In the genomic region with DNA sequence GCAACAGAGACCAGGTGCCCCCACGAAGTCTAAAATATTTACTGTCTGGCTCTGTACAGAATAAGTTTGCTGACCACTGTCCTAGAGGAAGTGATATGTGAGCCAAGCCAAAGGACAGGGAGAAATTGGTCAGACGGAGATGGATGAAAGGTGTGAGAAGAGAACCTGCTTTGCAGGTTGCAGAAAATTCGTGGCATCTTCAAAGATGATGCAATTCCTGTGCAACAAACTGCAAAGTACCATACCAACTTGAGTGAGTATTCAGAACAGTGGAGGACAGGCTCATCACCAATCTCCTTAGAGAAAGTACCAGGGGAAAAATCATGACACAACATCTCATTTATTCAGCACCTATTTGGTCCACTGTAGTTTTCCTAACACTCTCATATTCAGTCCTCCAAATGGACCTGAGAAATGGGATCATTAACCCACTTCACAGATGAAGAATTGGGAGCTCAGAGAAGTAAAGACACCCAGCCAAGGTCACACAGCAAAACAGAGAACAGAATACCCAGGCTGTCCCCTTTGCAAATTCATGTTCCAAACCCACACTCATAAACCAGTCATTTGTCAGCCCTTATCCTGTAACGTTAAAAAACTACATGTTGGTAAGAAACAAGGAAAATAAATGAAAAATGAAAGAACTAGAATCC, we compare ENCODE assay signal across 20 cellular contexts.
DNase-seq lines count a peak whose midpoint lies in the region; ATAC-seq, FAIRE-seq and TF ChIP-seq lines count a peak whose summit lies in the region.
"Had no signal": no experiment of that assay in that cellular context is flagged by ENCODE, and none has a peak within 500 bp of the region (broad histone marks: within the 10 kb centered on the region; RNA-seq: fewer than 3 reads in every experiment).

No MANE protein-coding gene starts in this region.

- H3K27me3 ChIP-seq in GM23338 (ENCODE audit: insufficient read depth) = no peaks in the 10 kb centered on the region
- H3K27me3 ChIP-seq in K562 (ENCODE audit: control insufficient read depth in 2 of 2, insufficient read depth in 2 of 2, low read length in 2 of 2) = no peaks in the 10 kb centered on the region; a peak in 1 of 5 replicates

- H3K9me3 Mint-ChIP-seq in GM23338 (peaks cover 17% of the 10 kb centered on the region), nephron (peaks cover 7% of the 10 kb centered on the region)
- peaks cover 3% of the 10 kb centered on the region for H3K9me3 Mint-ChIP-seq in activated naive CD4-positive, alpha-beta T cell treated with anti-CD3 and anti-CD28 coated beads for 36 hours
- H3K9me3 Mint-ChIP-seq: activated naive CD8-positive, alpha-beta T cell treated with anti-CD3 and anti-CD28 coated beads, Interleukin-2, amount 10 ng/mL, durations not matched to agents 7 days and 5 days; immature natural killer cell had no signal

- peaks cover 5% of the 10 kb centered on the region; the same call in 2 of the 3 replicates for H3K4me1 Mint-ChIP-seq in GM23338
- peaks cover 32% of the 10 kb centered on the region for H3K4me1 Mint-ChIP-seq in nephron
- no peaks in the 10 kb centered on the region for H3K4me1 Mint-ChIP-seq in activated naive CD4-positive, alpha-beta T cell treated with anti-CD3 and anti-CD28 coated beads for 36 hours (ENCODE audit: low read depth)
- H3K4me1 Mint-ChIP-seq: activated B cell treated with CpG ODN at 0.5 μM for 24 hours; activated naive CD8-positive, alpha-beta T cell treated with anti-CD3 and anti-CD28 coated beads, Interleukin-2, amount 10 ng/mL, durations not matched to agents 7 days and 5 days; immature natural killer cell had no signal

- 0 out of 2 replicates have a peak, but pooled peaks cover 4% of the 10 kb centered on the region for H3K36me3 ChIP-seq in GM23338 (ENCODE audit: insufficient read depth)
- no peaks in the 10 kb centered on the region for H3K36me3 ChIP-seq in K562 (ENCODE audit: control insufficient read depth, insufficient read depth, low read length)

- H3K4me1 ChIP-seq in A549 (peaks cover 11% of the 10 kb centered on the region; the same call in 2 of the 3 replicates), GM23338 (ENCODE audit: insufficient read depth) (no peaks in the 10 kb centered on the region), K562 (replicated peaks in 1 of 2; ENCODE audit: control insufficient read depth in 2 of 2, insufficient read depth in 2 of 2, low read length in 2 of 2) (no peaks in the 10 kb centered on the region; a peak in 1 of 5 replicates)
- H3K4me1 ChIP-seq: parathyroid adenoma had no signal

- H3K4me2 ChIP-seq in A549 = no peak overlapping the region; the same call in 2 of the 3 replicates
- no peak overlapping the region for H3K4me2 ChIP-seq in GM23338
- no peak overlapping the region for H3K4me2 ChIP-seq in K562 (ENCODE audit: insufficient read depth, low read length)

- H3K27ac ChIP-seq in A549 = peak overlapping the region; percentile 61 to 75
- no peak overlapping the region for H3K27ac ChIP-seq in GM23338 (ENCODE audit: low read depth)
- H3K27ac ChIP-seq in K562 (ENCODE audit: extremely low read depth, low read depth, low read length) = no peak overlapping the region
- H3K27ac ChIP-seq: GM23248, parathyroid adenoma had no signal

- H3K9ac ChIP-seq in K562 (ENCODE audit: insufficient read depth in 1 of 2, low read depth in 2 of 2, low read length in 2 of 2) = no peak overlapping the region
- H3K9ac ChIP-seq: GM23248, parathyroid adenoma had no signal

- TF ChIP-seq POLR2A in A549 (IDR thresholded peaks at IDR 0.05; ENCODE audit: low read length) (no peak), K562 (conservative IDR thresholded peaks at IDR 0.05) (no peak)

- no peak for DNase-seq in A549 (ENCODE audit: low read depth in 1 of 2, low spot score in 1 of 2)
- no peak for DNase-seq in GM23338 (ENCODE audit: low spot score)
- DNase-seq in K562 (ENCODE audit: extremely low read depth in 1 of 4, low spot score in 3 of 4) = no peak
- no peak for DNase-seq in GOT3 (lab: John Stamatoyannopoulos, UW)
- no peak for DNase-seq in DMS 273 (lab: John Stamatoyannopoulos, UW; ENCODE audit: unreplicated experiment)
- no peak for DNase-seq in activated naive CD4-positive, alpha-beta T cell treated with anti-CD3 and anti-CD28 coated beads for 36 hours
- DNase-seq: activated B cell treated with CpG ODN at 0.5 μM for 24 hours; activated CD4-positive, alpha-beta T cell treated with anti-CD3 and anti-CD28 coated beads, Interleukin-2, amount 50 U/mL, for 48 hours; activated CD8-positive, alpha-beta memory T cell treated with anti-CD3 and anti-CD28 coated beads, Interleukin-2, amount 50 U/mL, for 4 hours; activated naive CD8-positive, alpha-beta T cell treated with anti-CD3 and anti-CD28 coated beads, Interleukin-2, amount 10 ng/mL, durations not matched to agents 7 days and 5 days; GM23248; immature natural killer cell; KBM-7; NCI-H1436 treated with DMSO at 0.1 percent for 48 hours; NCI-H2107; nephron progenitor cell; PC-3; T-helper 9 cell had no signal

- in situ Hi-C loops in K562 (cut with MboI) = no loop called here

- peaks cover 10% of the 10 kb centered on the region for H3K27me3 Mint-ChIP-seq in GM23338 (ENCODE audit: insufficient read depth, low read depth, poor library complexity)
- H3K27me3 Mint-ChIP-seq in nephron (ENCODE audit: low read depth) = peaks cover 28% of the 10 kb centered on the region
- peaks cover 6% of the 10 kb centered on the region for H3K27me3 Mint-ChIP-seq in activated naive CD4-positive, alpha-beta T cell treated with anti-CD3 and anti-CD28 coated beads for 36 hours (ENCODE audit: low read depth)
- H3K27me3 Mint-ChIP-seq: activated naive CD8-positive, alpha-beta T cell treated with anti-CD3 and anti-CD28 coated beads, Interleukin-2, amount 10 ng/mL, durations not matched to agents 7 days and 5 days had no signal

- no peak for TF ChIP-seq EP300 in A549 (IDR thresholded peaks at IDR 0.05)
- peak; percentile 8; the same call in 1 of the 2 replicates for TF ChIP-seq EP300 in K562 (IDR thresholded peaks at IDR 0.05; ENCODE audit: low read length)

- POLR2A ChIA-PET in A549 (lab: Yijun Ruan, JAX) (no interaction called here), K562 (lab: Yijun Ruan, JAX) (no interaction called here)

- CTCF ChIA-PET in A549 (lab: Yijun Ruan, JAX) = interaction anchor here (1.1 kb wide), 1 partner anchor 57 kb away, joined by 3 read pairs; no protein-coding TSS in a partner anchor
- CTCF ChIA-PET in K562 (lab: Yijun Ruan, JAX; ENCODE audit: low intra/inter-chr PET ratio) = no interaction called here
- CTCF ChIA-PET in activated naive CD4-positive, alpha-beta T cell treated with anti-CD3 and anti-CD28 coated beads for 36 hours (lab: Charles Lee) = no interaction called here

- no TSS peak for BruUV-seq in K562 (replicated peaks; lab: Mats Ljungman, UMichigan)

- no peaks in the 10 kb centered on the region for H3F3A ChIP-seq in GM23338 (replicated peaks; ENCODE audit: low read depth)

- no peak overlapping the region for H3K4me3 Mint-ChIP-seq in GM23338
- no peak overlapping the region for H3K4me3 Mint-ChIP-seq in nephron
- no peak overlapping the region for H3K4me3 Mint-ChIP-seq in activated naive CD4-positive, alpha-beta T cell treated with anti-CD3 and anti-CD28 coated beads for 36 hours
- H3K4me3 Mint-ChIP-seq: activated B cell treated with CpG ODN at 0.5 μM for 24 hours; activated naive CD8-positive, alpha-beta T cell treated with anti-CD3 and anti-CD28 coated beads, Interleukin-2, amount 10 ng/mL, durations not matched to agents 7 days and 5 days; immature natural killer cell; nephron progenitor cell had no signal

- no peak overlapping the region for H3K27ac Mint-ChIP-seq in GM23338
- H3K27ac Mint-ChIP-seq in nephron = peak overlapping the region in 2 of 3 experiments; percentile 38 to 79
- H3K27ac Mint-ChIP-seq in activated naive CD4-positive, alpha-beta T cell treated with anti-CD3 and anti-CD28 coated beads for 36 hours = no peak overlapping the region
- H3K27ac Mint-ChIP-seq: activated B cell treated with CpG ODN at 0.5 μM for 24 hours; activated naive CD8-positive, alpha-beta T cell treated with anti-CD3 and anti-CD28 coated beads, Interleukin-2, amount 10 ng/mL, durations not matched to agents 7 days and 5 days; immature natural killer cell; nephron progenitor cell had no signal

- no peak overlapping the region for H3K4me3 ChIP-seq in A549
- H3K4me3 ChIP-seq in GM23338 = no peak overlapping the region
- no peak overlapping the region for H3K4me3 ChIP-seq in K562
- H3K4me3 ChIP-seq: GM23248 had no signal

- no peak for FAIRE-seq in A549 (lab: Jason Lieb, UNC)
- no peak for FAIRE-seq in K562 (lab: Jason Lieb, UNC)

- WGBS in A549 (ENCODE audit: missing lambda C conversion rate) = 53% methylated on average over 4 of the region's 4 CpGs
- 6% methylated on average over 4 of the region's 4 CpGs for WGBS in K562 (ENCODE audit: insufficient coverage, low coverage, missing lambda C conversion rate)

- H3K79me2 ChIP-seq in GM23338 (replicated peaks; ENCODE audit: insufficient read depth) (no peaks in the 10 kb centered on the region), K562 (ENCODE audit: control insufficient read depth, insufficient read depth, low read length) (no peaks in the 10 kb centered on the region)
- H3K79me2 ChIP-seq: parathyroid adenoma had no signal

- no peaks in the 10 kb centered on the region for H4K20me1 ChIP-seq in GM23338 (replicated peaks; ENCODE audit: insufficient read depth)
- no peaks in the 10 kb centered on the region for H4K20me1 ChIP-seq in K562 (replicated peaks; ENCODE audit: control insufficient read depth, insufficient read depth, low read length)

- H3K9me3 ChIP-seq in A549 (peaks cover 15% of the 10 kb centered on the region; the same call in 2 of the 3 replicates), K562 (replicated peaks; ENCODE audit: control insufficient read depth, insufficient read depth, low read depth, low read length) (no peaks in the 10 kb centered on the region)

- ATAC-seq in A549 = no peak
- no peak for ATAC-seq in GM23338
- no peak for ATAC-seq in K562
- ATAC-seq: PC-3 had no signal

- no peaks in the 10 kb centered on the region for H3K9me1 ChIP-seq in K562 (ENCODE audit: control insufficient read depth, insufficient read depth, low read length)

- intact Hi-C loops in K562 (cut with micrococcal nuclease) = no loop called here
- intact Hi-C loops in activated naive CD4-positive, alpha-beta T cell treated with anti-CD3 and anti-CD28 coated beads for 36 hours (cut with micrococcal nuclease) = no loop called here

- 0 out of 2 replicates have a peak overlapping the region, but pooled peaks have one; percentile 32 for H2AFZ ChIP-seq in GM23338
- no peak overlapping the region for H2AFZ ChIP-seq in K562 (ENCODE audit: low read depth, low read length)
- H2AFZ ChIP-seq: GM23248, parathyroid adenoma had no signal

- peaks cover 7% of the 10 kb centered on the region; the same call in 1 of the 2 replicates for H3K9me2 ChIP-seq in GM23338 (ENCODE audit: insufficient read depth)

- no peak for TF ChIP-seq CTCF in A549 (IDR thresholded peaks at IDR 0.05)
- no peak for TF ChIP-seq CTCF in GM23338 (conservative IDR thresholded peaks at IDR 0.05; ENCODE audit: low read depth in 2 of 2)
- TF ChIP-seq CTCF in K562 (IDR thresholded peaks at IDR 0.05 in 2 of 3, conservative IDR thresholded peaks at IDR 0.05 in 1 of 3; ENCODE audit: insufficient read depth in 2 of 3, low read depth in 1 of 3, low read length in 3 of 3) = no peak
- no peak for TF ChIP-seq CTCF in nephron (IDR thresholded peaks at IDR 0.05; ENCODE audit: unreplicated experiment in 3 of 3)

- peaks cover 5% of the 10 kb centered on the region; the same call in 2 of the 3 replicates for H3K36me3 Mint-ChIP-seq in GM23338 (ENCODE audit: low read depth)
- peaks cover 4% of the 10 kb centered on the region for H3K36me3 Mint-ChIP-seq in nephron (ENCODE audit: low read depth)
- no peaks in the 10 kb centered on the region for H3K36me3 Mint-ChIP-seq in activated naive CD4-positive, alpha-beta T cell treated with anti-CD3 and anti-CD28 coated beads for 36 hours (ENCODE audit: low read depth)
- H3K36me3 Mint-ChIP-seq: activated naive CD8-positive, alpha-beta T cell treated with anti-CD3 and anti-CD28 coated beads, Interleukin-2, amount 10 ng/mL, durations not matched to agents 7 days and 5 days; immature natural killer cell had no signal

- no peak for TF ChIP-seq RAD21 in A549 (conservative IDR thresholded peaks at IDR 0.05 in 1 of 2, IDR thresholded peaks at IDR 0.05 in 1 of 2)
- TF ChIP-seq RAD21 in K562 (CRISPR knock-in tag; conservative IDR thresholded peaks at IDR 0.05 in 1 of 2, IDR thresholded peaks at IDR 0.05 in 1 of 2) = no peak

Comparison
In these comparisons a context has a peak if more than half of its experiments do, and no peak if none do; other contexts are left out.
1. H3K27ac ChIP-seq: peak in A549 (2 of 2); none in GM23338 (single experiment) and K562 (single experiment).
2. H3K27ac Mint-ChIP-seq: peak in nephron (2 of 3); none in GM23338 (single experiment) and activated naive CD4-positive, alpha-beta T cell treated with anti-CD3 and anti-CD28 coated beads for 36 hours (single experiment).
3. Of the 35 proteins assayed by ChIP-seq in both K562 and A549: peak only in K562: EP300, HDAC2 and ZFP36; only in A549: none; in both: none; in neither: 31; mixed calls (peak in some experiments, not most) for 1.